22 cellular contexts compared by ENCODE assay signal in genomic region chr11:699753-700152, GRCh38.
"Had no signal": no experiment of that assay in that cellular context is flagged by ENCODE, and none has a peak within 500 bp of the region (broad histone marks: within the 10 kb centered on the region; RNA-seq: fewer than 3 reads in every experiment).

No MANE protein-coding gene starts in this region.

- DNase-seq: activated B cell treated with CpG ODN at 0.5 μM for 24 hours; activated CD4-positive, alpha-beta memory T cell treated with anti-CD3 and anti-CD28 coated beads for 36 hours; activated CD4-positive, alpha-beta T cell treated with anti-CD3 and anti-CD28 coated beads for 4 hours; activated gamma-delta T cell treated with Interleukin-2 at 50 U/mL for 16 hours; activated T-cell treated with anti-CD3 and anti-CD28 coated beads for 4 hours; anterior cingulate cortex; caudate nucleus; dorsolateral prefrontal cortex; endodermal cell; immature natural killer cell; kidney glomerular epithelial cell; left ventricle myocardium inferior; mammary epithelial cell; nephron progenitor cell; stimulated activated CD4-positive, alpha-beta T cell treated with anti-CD3 and anti-CD28 coated beads, Interleukin-2, amount 100 ng/mL, for 24 hours; stomach; upper lobe of left lung had no signal

- H3K27ac Mint-ChIP-seq: activated CD4-positive, alpha-beta memory T cell treated with anti-CD3 and anti-CD28 coated beads for 36 hours; activated naive CD4-positive, alpha-beta T cell treated with anti-CD3 and anti-CD28 coated beads, Interleukin-2, amount 50 U/mL, for 72 hours; activated T-helper 1 cell treated with anti-CD3 and anti-CD28 coated beads, Interleukin-12 subunit alpha, Interleukin-12 subunit beta, Interleukin-2, Interleukin-4 antibody, amounts not matched to agents 30 ng/mL and 10 ng/mL and 1 ng/mL, durations not matched to agents 14 hours and 24 hours and 36 hours; endodermal cell; nephron progenitor cell; progenitor cell of endocrine pancreas; T-helper 2 cell treated with Interferon-gamma antibody and Interleukin-4, amounts not matched to agents 5 μg/mL and 100 μg/mL, for 36 hours had no signal

- H3K27ac ChIP-seq: left ventricle myocardium inferior, upper lobe of left lung had no signal

- ATAC-seq: activated naive CD4-positive, alpha-beta T cell treated with anti-CD3 and anti-CD28 coated beads, Interleukin-2, amount 50 U/mL, for 72 hours had no signal

- H3K9me3 Mint-ChIP-seq: activated B cell treated with CpG ODN at 0.5 μM for 24 hours; activated CD4-positive, alpha-beta memory T cell treated with anti-CD3 and anti-CD28 coated beads for 36 hours; activated naive CD4-positive, alpha-beta T cell treated with anti-CD3 and anti-CD28 coated beads, Interleukin-2, amount 50 U/mL, for 72 hours; activated T-helper 1 cell treated with anti-CD3 and anti-CD28 coated beads, Interleukin-12 subunit alpha, Interleukin-12 subunit beta, Interleukin-2, Interleukin-4 antibody, amounts not matched to agents 30 ng/mL and 10 ng/mL and 1 ng/mL, durations not matched to agents 14 hours and 24 hours and 36 hours; brain; endodermal cell; immature natural killer cell; nephron progenitor cell; T-helper 2 cell treated with Interferon-gamma antibody and Interleukin-4, amounts not matched to agents 5 μg/mL and 100 μg/mL, for 36 hours had no signal

- H3K27me3 Mint-ChIP-seq: activated B cell treated with CpG ODN at 0.5 μM for 24 hours; activated CD4-positive, alpha-beta memory T cell treated with anti-CD3 and anti-CD28 coated beads for 36 hours; brain; progenitor cell of endocrine pancreas had no signal

- H3K4me3 Mint-ChIP-seq: activated B cell treated with CpG ODN at 0.5 μM for 24 hours; activated CD4-positive, alpha-beta memory T cell treated with anti-CD3 and anti-CD28 coated beads for 36 hours; activated T-helper 1 cell treated with anti-CD3 and anti-CD28 coated beads, Interleukin-12 subunit alpha, Interleukin-12 subunit beta, Interleukin-2, Interleukin-4 antibody, amounts not matched to agents 30 ng/mL and 10 ng/mL and 1 ng/mL, durations not matched to agents 14 hours and 24 hours and 36 hours; endodermal cell; immature natural killer cell; nephron progenitor cell; T-helper 2 cell treated with Interferon-gamma antibody and Interleukin-4, amounts not matched to agents 5 μg/mL and 100 μg/mL, for 36 hours had no signal

- H3K4me3 ChIP-seq: dorsolateral prefrontal cortex, left ventricle myocardium inferior, stomach, upper lobe of left lung had no signal

- H3K36me3 Mint-ChIP-seq: activated CD4-positive, alpha-beta memory T cell treated with anti-CD3 and anti-CD28 coated beads for 36 hours; activated naive CD4-positive, alpha-beta T cell treated with anti-CD3 and anti-CD28 coated beads, Interleukin-2, amount 50 U/mL, for 72 hours; immature natural killer cell had no signal

- H3K9me3 ChIP-seq: left ventricle myocardium inferior, stomach, upper lobe of left lung had no signal

- H3K27me3 ChIP-seq: dorsolateral prefrontal cortex, stomach, upper lobe of left lung had no signal
